In the genomic region with DNA sequence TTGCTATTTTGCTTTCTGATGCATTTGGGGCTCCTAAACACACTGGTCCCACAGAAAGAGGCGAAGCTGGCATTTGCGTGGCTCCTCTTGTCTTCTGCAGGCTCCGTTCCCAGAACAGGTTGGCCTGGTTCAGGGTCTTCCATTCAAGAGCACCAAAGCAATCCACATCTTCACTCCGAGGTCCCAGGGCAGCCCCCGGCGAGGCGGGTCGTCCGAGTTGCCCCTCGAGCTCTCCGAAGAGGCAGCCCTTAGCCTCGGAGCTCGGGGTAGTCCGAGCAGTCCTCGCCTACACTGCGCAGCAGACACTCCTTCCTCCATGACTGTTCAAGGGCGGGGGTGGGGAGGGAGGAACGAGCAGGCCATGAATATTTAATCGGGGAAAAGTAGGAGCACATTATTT, we compare ENCODE assay signal across 1 cellular context.
TF ChIP-seq lines count a peak whose summit lies in the region.

No MANE protein-coding gene starts in this region.

TF ChIP-seq in H1, 55 proteins besides CTCF, POLR2A, EP300 and RAD21 (continued from another document):
- TF ChIP-seq, protein P1, sequence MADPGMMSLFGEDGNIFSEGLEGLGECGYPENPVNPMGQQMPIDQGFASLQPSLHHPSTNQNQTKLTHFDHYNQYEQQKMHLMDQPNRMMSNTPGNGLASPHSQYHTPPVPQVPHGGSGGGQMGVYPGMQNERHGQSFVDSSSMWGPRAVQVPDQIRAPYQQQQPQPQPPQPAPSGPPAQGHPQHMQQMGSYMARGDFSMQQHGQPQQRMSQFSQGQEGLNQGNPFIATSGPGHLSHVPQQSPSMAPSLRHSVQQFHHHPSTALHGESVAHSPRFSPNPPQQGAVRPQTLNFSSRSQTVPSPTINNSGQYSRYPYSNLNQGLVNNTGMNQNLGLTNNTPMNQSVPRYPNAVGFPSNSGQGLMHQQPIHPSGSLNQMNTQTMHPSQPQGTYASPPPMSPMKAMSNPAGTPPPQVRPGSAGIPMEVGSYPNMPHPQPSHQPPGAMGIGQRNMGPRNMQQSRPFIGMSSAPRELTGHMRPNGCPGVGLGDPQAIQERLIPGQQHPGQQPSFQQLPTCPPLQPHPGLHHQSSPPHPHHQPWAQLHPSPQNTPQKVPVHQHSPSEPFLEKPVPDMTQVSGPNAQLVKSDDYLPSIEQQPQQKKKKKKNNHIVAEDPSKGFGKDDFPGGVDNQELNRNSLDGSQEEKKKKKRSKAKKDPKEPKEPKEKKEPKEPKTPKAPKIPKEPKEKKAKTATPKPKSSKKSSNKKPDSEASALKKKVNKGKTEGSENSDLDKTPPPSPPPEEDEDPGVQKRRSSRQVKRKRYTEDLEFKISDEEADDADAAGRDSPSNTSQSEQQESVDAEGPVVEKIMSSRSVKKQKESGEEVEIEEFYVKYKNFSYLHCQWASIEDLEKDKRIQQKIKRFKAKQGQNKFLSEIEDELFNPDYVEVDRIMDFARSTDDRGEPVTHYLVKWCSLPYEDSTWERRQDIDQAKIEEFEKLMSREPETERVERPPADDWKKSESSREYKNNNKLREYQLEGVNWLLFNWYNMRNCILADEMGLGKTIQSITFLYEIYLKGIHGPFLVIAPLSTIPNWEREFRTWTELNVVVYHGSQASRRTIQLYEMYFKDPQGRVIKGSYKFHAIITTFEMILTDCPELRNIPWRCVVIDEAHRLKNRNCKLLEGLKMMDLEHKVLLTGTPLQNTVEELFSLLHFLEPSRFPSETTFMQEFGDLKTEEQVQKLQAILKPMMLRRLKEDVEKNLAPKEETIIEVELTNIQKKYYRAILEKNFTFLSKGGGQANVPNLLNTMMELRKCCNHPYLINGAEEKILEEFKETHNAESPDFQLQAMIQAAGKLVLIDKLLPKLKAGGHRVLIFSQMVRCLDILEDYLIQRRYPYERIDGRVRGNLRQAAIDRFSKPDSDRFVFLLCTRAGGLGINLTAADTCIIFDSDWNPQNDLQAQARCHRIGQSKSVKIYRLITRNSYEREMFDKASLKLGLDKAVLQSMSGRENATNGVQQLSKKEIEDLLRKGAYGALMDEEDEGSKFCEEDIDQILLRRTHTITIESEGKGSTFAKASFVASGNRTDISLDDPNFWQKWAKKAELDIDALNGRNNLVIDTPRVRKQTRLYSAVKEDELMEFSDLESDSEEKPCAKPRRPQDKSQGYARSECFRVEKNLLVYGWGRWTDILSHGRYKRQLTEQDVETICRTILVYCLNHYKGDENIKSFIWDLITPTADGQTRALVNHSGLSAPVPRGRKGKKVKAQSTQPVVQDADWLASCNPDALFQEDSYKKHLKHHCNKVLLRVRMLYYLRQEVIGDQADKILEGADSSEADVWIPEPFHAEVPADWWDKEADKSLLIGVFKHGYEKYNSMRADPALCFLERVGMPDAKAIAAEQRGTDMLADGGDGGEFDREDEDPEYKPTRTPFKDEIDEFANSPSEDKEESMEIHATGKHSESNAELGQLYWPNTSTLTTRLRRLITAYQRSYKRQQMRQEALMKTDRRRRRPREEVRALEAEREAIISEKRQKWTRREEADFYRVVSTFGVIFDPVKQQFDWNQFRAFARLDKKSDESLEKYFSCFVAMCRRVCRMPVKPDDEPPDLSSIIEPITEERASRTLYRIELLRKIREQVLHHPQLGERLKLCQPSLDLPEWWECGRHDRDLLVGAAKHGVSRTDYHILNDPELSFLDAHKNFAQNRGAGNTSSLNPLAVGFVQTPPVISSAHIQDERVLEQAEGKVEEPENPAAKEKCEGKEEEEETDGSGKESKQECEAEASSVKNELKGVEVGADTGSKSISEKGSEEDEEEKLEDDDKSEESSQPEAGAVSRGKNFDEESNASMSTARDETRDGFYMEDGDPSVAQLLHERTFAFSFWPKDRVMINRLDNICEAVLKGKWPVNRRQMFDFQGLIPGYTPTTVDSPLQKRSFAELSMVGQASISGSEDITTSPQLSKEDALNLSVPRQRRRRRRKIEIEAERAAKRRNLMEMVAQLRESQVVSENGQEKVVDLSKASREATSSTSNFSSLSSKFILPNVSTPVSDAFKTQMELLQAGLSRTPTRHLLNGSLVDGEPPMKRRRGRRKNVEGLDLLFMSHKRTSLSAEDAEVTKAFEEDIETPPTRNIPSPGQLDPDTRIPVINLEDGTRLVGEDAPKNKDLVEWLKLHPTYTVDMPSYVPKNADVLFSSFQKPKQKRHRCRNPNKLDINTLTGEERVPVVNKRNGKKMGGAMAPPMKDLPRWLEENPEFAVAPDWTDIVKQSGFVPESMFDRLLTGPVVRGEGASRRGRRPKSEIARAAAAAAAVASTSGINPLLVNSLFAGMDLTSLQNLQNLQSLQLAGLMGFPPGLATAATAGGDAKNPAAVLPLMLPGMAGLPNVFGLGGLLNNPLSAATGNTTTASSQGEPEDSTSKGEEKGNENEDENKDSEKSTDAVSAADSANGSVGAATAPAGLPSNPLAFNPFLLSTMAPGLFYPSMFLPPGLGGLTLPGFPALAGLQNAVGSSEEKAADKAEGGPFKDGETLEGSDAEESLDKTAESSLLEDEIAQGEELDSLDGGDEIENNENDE (IDR thresholded peaks at IDR 0.05; ENCODE audit: insufficient replicate concordance, low read length) = no peak
- TF ChIP-seq JUN (IDR thresholded peaks at IDR 0.05; ENCODE audit: low read depth, low read length) (no peak), POU5F1 (IDR thresholded peaks at IDR 0.05; ENCODE audit: low read depth, low read length) (no peak), GTF2F1 (IDR thresholded peaks at IDR 0.05; ENCODE audit: borderline replicate concordance, low read depth, low read length) (no peak), USF2 (IDR thresholded peaks at IDR 0.05; ENCODE audit: low read length) (no peak)
